Comparison of ENCODE assay signal across 1 cellular context in the genomic region with DNA sequence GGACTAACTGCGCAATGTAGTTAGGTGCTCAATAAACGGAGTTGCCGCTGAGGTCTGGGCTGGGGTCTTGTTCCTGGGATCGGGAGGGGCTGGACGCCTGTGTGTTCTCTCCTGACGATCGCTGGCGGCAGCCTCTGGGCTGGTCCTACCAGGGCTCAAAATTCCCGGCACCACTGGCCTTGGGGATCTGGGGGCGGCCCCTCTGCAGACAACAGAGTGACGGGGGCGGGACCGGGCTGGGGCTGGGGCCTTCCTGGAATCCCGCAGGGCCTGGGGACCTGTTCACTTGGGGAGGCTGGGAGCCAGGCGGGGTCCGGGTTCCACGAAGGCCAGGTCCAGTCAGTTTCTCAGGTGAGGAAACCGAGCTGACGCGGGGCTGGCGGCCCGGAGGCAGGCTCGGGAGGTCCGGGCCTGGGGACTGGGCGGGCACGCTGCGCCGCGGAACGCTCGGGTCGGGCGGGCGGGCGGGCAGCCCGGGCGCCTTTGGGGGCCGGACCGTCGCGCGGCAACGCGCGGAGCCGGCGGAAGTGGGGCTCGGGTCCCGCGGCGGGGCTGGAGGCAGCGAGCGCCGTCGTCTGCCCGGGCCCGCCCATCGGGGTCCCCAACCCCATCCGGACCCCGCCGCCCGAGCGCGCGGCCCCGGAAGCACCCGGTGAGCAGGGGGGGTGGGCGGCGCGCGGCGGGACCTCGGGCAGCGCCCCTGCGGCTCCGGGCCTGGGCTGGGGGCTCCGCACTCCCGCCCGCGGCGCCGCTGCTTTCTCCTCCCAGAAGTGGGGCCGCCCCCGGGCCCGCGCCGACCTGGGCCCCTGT.
TF ChIP-seq lines count a peak whose summit lies in the region.

A gene (plus strand): TSS at position 524 of the 810 bp plus-strand sequence. CDS start 4,107 bp downstream, outside the sequence.

TF ChIP-seq in HepG2, 621 proteins besides CTCF, POLR2A, EP300 and RAD21 (continued from another document and continues in another):
- TF ChIP-seq, protein P1, sequence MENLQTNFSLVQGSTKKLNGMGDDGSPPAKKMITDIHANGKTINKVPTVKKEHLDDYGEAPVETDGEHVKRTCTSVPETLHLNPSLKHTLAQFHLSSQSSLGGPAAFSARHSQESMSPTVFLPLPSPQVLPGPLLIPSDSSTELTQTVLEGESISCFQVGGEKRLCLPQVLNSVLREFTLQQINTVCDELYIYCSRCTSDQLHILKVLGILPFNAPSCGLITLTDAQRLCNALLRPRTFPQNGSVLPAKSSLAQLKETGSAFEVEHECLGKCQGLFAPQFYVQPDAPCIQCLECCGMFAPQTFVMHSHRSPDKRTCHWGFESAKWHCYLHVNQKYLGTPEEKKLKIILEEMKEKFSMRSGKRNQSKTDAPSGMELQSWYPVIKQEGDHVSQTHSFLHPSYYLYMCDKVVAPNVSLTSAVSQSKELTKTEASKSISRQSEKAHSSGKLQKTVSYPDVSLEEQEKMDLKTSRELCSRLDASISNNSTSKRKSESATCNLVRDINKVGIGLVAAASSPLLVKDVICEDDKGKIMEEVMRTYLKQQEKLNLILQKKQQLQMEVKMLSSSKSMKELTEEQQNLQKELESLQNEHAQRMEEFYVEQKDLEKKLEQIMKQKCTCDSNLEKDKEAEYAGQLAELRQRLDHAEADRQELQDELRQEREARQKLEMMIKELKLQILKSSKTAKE (CRISPR knock-in tag; IDR thresholded peaks at IDR 0.05; ENCODE audit: borderline replicate concordance): no peak
- TF ChIP-seq ZNF331 (CRISPR knock-in tag; IDR thresholded peaks at IDR 0.05) (0 out of 2 replicates have a peak, but pooled peaks have one; percentile 21), SIN3A (IDR thresholded peaks at IDR 0.05; ENCODE audit: borderline replicate concordance, low read depth, low read length) (peak; percentile 87; the same call in 1 of the 2 replicates), ELF3 (CRISPR knock-in tag; IDR thresholded peaks at IDR 0.05) (peak; percentile 48; the same call in 1 of the 2 replicates), KDM4B (CRISPR knock-in tag; IDR thresholded peaks at IDR 0.05) (no peak), NR2C2 (CRISPR knock-in tag; IDR thresholded peaks at IDR 0.05; ENCODE audit: borderline replicate concordance) (peak; percentile 55; the same call in 1 of the 2 replicates), TRIM24 (CRISPR knock-in tag; IDR thresholded peaks at IDR 0.05) (no peak), HDAC1 (CRISPR knock-in tag; IDR thresholded peaks at IDR 0.05) (peak; percentile 62; the same call in 1 of the 2 replicates), KDM5A (IDR thresholded peaks at IDR 0.05; ENCODE audit: borderline replicate concordance, low read length) (peak; percentile 42; the same call in 1 of the 2 replicates), ZNF775 (CRISPR knock-in tag; IDR thresholded peaks at IDR 0.05; ENCODE audit: borderline replicate concordance) (no peak), ZNF614 (CRISPR knock-in tag; IDR thresholded peaks at IDR 0.05; ENCODE audit: borderline replicate concordance) (no peak), GATAD2A (CRISPR knock-in tag; IDR thresholded peaks at IDR 0.05) (peak; percentile 33; the same call in 1 of the 2 replicates), SAP130 (CRISPR knock-in tag; IDR thresholded peaks at IDR 0.05; ENCODE audit: low read depth) (peak; percentile 91), SNAI1 (CRISPR knock-in tag; IDR thresholded peaks at IDR 0.05; ENCODE audit: borderline replicate concordance) (no peak), GATAD1 (CRISPR knock-in tag; IDR thresholded peaks at IDR 0.05) (peak; percentile 56), TAF1 (CRISPR knock-in tag; IDR thresholded peaks at IDR 0.05) (peak; percentile 46), REPIN1 (CRISPR knock-in tag; IDR thresholded peaks at IDR 0.05; ENCODE audit: borderline replicate concordance, low read depth) (no peak), MTF1 (CRISPR knock-in tag; IDR thresholded peaks at IDR 0.05) (no peak), GABPB1 (CRISPR knock-in tag; IDR thresholded peaks at IDR 0.05) (peak; percentile 86), ERF (CRISPR knock-in tag; IDR thresholded peaks at IDR 0.05) (0 out of 2 replicates have a peak, but pooled peaks have one; percentile 34), MAZ (IDR thresholded peaks at IDR 0.05; ENCODE audit: borderline replicate concordance, low read depth, low read length) (no peak), MAZ (CRISPR knock-in tag; IDR thresholded peaks at IDR 0.05; ENCODE audit: low read depth) (peak; percentile 26; the same call in 1 of the 2 replicates), ZNF329 (CRISPR knock-in tag; IDR thresholded peaks at IDR 0.05; ENCODE audit: low read depth) (0 out of 2 replicates have a peak, but pooled peaks have one; percentile 28), ZFY (CRISPR knock-in tag; IDR thresholded peaks at IDR 0.05) (peak; percentile 78), YY1 (IDR thresholded peaks at IDR 0.05; ENCODE audit: insufficient read depth, insufficient replicate concordance, low read depth, low read length) (peak; percentile 12), ZFX (CRISPR knock-in tag; IDR thresholded peaks at IDR 0.05; ENCODE audit: low read depth) (peak; percentile 75), HDAC2 (CRISPR knock-in tag; IDR thresholded peaks at IDR 0.05) (0 out of 2 replicates have a peak, but pooled peaks have one; percentile 3), SIN3B (IDR thresholded peaks at IDR 0.05; ENCODE audit: low read length) (peak; percentile 87)
- TF ChIP-seq, protein P2, sequence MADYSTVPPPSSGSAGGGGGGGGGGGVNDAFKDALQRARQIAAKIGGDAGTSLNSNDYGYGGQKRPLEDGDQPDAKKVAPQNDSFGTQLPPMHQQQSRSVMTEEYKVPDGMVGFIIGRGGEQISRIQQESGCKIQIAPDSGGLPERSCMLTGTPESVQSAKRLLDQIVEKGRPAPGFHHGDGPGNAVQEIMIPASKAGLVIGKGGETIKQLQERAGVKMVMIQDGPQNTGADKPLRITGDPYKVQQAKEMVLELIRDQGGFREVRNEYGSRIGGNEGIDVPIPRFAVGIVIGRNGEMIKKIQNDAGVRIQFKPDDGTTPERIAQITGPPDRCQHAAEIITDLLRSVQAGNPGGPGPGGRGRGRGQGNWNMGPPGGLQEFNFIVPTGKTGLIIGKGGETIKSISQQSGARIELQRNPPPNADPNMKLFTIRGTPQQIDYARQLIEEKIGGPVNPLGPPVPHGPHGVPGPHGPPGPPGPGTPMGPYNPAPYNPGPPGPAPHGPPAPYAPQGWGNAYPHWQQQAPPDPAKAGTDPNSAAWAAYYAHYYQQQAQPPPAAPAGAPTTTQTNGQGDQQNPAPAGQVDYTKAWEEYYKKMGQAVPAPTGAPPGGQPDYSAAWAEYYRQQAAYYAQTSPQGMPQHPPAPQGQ (CRISPR knock-in tag; IDR thresholded peaks at IDR 0.05; ENCODE audit: borderline replicate concordance): no peak
- TF ChIP-seq, protein P3, sequence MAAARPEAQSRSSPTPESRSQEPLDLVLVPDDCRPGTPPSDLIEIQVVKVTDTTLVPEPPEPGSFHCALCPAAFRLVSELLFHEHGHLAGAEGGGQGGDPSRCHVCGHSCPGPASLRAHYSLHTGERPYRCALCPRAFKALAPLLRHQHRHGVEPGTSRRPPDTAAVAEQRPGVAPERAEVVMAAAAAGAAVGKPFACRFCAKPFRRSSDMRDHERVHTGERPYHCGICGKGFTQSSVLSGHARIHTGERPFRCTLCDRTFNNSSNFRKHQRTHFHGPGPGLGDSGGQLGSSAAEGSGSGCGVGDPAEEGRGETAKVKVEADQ (CRISPR knock-in tag; IDR thresholded peaks at IDR 0.05; ENCODE audit: borderline replicate concordance): no peak
- TF ChIP-seq, protein P4, sequence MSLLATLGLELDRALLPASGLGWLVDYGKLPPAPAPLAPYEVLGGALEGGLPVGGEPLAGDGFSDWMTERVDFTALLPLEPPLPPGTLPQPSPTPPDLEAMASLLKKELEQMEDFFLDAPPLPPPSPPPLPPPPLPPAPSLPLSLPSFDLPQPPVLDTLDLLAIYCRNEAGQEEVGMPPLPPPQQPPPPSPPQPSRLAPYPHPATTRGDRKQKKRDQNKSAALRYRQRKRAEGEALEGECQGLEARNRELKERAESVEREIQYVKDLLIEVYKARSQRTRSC (CRISPR knock-in tag; IDR thresholded peaks at IDR 0.05; ENCODE audit: low read depth): 0 out of 2 replicates have a peak, but pooled peaks have one; percentile 58
- TF ChIP-seq, protein P5, sequence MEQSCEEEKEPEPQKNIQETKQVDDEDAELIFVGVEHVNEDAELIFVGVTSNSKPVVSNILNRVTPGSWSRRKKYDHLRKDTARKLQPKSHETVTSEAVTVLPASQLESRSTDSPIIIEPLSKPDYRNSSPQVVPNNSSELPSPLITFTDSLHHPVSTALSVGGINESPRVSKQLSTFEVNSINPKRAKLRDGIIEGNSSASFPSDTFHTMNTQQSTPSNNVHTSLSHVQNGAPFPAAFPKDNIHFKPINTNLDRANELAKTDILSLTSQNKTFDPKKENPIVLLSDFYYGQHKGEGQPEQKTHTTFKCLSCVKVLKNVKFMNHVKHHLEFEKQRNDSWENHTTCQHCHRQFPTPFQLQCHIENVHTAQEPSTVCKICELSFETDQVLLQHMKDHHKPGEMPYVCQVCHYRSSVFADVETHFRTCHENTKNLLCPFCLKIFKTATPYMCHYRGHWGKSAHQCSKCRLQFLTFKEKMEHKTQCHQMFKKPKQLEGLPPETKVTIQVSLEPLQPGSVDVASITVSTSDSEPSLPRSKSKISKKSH (CRISPR knock-in tag; IDR thresholded peaks at IDR 0.05; ENCODE audit: borderline replicate concordance): 0 out of 2 replicates have a peak, but pooled peaks have one; percentile 46
- TF ChIP-seq, protein P6, sequence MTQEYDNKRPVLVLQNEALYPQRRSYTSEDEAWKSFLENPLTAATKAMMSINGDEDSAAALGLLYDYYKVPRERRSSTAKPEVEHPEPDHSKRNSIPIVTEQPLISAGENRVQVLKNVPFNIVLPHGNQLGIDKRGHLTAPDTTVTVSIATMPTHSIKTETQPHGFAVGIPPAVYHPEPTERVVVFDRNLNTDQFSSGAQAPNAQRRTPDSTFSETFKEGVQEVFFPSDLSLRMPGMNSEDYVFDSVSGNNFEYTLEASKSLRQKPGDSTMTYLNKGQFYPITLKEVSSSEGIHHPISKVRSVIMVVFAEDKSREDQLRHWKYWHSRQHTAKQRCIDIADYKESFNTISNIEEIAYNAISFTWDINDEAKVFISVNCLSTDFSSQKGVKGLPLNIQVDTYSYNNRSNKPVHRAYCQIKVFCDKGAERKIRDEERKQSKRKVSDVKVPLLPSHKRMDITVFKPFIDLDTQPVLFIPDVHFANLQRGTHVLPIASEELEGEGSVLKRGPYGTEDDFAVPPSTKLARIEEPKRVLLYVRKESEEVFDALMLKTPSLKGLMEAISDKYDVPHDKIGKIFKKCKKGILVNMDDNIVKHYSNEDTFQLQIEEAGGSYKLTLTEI (CRISPR knock-in tag; conservative IDR thresholded peaks at IDR 0.05): no peak
- TF ChIP-seq, protein P7, sequence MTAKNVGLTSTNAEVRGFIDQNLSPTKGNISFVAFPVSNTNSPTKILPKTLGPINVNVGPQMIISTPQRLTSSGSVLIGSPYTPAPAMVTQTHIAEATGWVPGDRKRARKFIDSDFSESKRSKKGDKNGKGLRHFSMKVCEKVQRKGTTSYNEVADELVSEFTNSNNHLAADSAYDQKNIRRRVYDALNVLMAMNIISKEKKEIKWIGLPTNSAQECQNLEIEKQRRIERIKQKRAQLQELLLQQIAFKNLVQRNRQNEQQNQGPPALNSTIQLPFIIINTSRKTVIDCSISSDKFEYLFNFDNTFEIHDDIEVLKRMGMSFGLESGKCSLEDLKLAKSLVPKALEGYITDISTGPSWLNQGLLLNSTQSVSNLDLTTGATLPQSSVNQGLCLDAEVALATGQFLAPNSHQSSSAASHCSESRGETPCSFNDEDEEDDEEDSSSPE (CRISPR knock-in tag; IDR thresholded peaks at IDR 0.05): peak; percentile 48
- TF ChIP-seq, protein P8, sequence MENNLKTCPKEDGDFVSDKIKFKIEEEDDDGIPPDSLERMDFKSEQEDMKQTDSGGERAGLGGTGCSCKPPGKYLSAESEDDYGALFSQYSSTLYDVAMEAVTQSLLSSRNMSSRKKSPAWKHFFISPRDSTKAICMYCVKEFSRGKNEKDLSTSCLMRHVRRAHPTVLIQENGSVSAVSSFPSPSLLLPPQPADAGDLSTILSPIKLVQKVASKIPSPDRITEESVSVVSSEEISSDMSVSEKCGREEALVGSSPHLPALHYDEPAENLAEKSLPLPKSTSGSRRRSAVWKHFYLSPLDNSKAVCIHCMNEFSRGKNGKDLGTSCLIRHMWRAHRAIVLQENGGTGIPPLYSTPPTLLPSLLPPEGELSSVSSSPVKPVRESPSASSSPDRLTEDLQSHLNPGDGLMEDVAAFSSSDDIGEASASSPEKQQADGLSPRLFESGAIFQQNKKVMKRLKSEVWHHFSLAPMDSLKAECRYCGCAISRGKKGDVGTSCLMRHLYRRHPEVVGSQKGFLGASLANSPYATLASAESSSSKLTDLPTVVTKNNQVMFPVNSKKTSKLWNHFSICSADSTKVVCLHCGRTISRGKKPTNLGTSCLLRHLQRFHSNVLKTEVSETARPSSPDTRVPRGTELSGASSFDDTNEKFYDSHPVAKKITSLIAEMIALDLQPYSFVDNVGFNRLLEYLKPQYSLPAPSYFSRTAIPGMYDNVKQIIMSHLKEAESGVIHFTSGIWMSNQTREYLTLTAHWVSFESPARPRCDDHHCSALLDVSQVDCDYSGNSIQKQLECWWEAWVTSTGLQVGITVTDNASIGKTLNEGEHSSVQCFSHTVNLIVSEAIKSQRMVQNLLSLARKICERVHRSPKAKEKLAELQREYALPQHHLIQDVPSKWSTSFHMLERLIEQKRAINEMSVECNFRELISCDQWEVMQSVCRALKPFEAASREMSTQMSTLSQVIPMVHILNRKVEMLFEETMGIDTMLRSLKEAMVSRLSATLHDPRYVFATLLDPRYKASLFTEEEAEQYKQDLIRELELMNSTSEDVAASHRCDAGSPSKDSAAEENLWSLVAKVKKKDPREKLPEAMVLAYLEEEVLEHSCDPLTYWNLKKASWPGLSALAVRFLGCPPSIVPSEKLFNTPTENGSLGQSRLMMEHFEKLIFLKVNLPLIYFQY (CRISPR knock-in tag; IDR thresholded peaks at IDR 0.05; ENCODE audit: borderline replicate concordance): peak; percentile 35; the same call in 1 of the 2 replicates
- TF ChIP-seq, protein P9, sequence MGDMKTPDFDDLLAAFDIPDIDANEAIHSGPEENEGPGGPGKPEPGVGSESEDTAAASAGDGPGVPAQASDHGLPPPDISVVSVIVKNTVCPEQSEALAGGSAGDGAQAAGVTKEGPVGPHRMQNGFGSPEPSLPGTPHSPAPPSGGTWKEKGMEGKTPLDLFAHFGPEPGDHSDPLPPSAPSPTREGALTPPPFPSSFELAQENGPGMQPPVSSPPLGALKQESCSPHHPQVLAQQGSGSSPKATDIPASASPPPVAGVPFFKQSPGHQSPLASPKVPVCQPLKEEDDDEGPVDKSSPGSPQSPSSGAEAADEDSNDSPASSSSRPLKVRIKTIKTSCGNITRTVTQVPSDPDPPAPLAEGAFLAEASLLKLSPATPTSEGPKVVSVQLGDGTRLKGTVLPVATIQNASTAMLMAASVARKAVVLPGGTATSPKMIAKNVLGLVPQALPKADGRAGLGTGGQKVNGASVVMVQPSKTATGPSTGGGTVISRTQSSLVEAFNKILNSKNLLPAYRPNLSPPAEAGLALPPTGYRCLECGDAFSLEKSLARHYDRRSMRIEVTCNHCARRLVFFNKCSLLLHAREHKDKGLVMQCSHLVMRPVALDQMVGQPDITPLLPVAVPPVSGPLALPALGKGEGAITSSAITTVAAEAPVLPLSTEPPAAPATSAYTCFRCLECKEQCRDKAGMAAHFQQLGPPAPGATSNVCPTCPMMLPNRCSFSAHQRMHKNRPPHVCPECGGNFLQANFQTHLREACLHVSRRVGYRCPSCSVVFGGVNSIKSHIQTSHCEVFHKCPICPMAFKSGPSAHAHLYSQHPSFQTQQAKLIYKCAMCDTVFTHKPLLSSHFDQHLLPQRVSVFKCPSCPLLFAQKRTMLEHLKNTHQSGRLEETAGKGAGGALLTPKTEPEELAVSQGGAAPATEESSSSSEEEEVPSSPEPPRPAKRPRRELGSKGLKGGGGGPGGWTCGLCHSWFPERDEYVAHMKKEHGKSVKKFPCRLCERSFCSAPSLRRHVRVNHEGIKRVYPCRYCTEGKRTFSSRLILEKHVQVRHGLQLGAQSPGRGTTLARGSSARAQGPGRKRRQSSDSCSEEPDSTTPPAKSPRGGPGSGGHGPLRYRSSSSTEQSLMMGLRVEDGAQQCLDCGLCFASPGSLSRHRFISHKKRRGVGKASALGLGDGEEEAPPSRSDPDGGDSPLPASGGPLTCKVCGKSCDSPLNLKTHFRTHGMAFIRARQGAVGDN (CRISPR knock-in tag; IDR thresholded peaks at IDR 0.05): peak; percentile 36; the same call in 1 of the 2 replicates
